10 cellular contexts compared by ENCODE assay signal in genomic region chr3:141275032-141275422, GRCh38. TPM values are rescaled to one million over a fixed set of nuclear protein-coding genes. Genes with fewer than 3 reads are reported as not detected.
A peak's percentile ranks its signal among the peaks of the same experiment; 100 is the strongest.
DNase-seq lines count a peak whose midpoint lies in the region; ATAC-seq, FAIRE-seq and TF ChIP-seq lines count a peak whose summit lies in the region.
"Had no signal": no experiment of that assay in that cellular context is flagged by ENCODE, and none has a peak within 500 bp of the region (broad histone marks: within the 10 kb centered on the region; RNA-seq: fewer than 3 reads in every experiment).

No MANE protein-coding gene starts in this region.

- TF ChIP-seq CTCF in HFFc6 (IDR thresholded peaks at IDR 0.05) = no peak

- no peak for ATAC-seq in HG03457 (IDR thresholded peaks at IDR 0.05; ENCODE audit: unreplicated experiment)
- ATAC-seq in Right ventricle myocardium superior (ENCODE audit: poor library complexity) = no peak

- FAIRE-seq in GM19239 (lab: Jason Lieb, UNC) = no peak

- CTCF ChIA-PET in activated CD4-positive, alpha-beta memory T cell treated with anti-CD3 and anti-CD28 coated beads for 36 hours (lab: Charles Lee) = interaction anchor here (1.6 to 3.2 kb wide), 3 partner anchors 19 to 43 kb away, joined by 3 to 21 read pairs (median 9); partner anchors contain the start of gene PXYLP1

- H3K4me1 Mint-ChIP-seq in HFFc6 (ENCODE audit: low read depth) = peaks cover 48% of the 10 kb centered on the region
- peaks cover 33% of the 10 kb centered on the region for H3K4me1 Mint-ChIP-seq in activated CD4-positive, alpha-beta memory T cell treated with anti-CD3 and anti-CD28 coated beads for 36 hours (ENCODE audit: low read depth)

- intact Hi-C loops in activated CD4-positive, alpha-beta memory T cell treated with anti-CD3 and anti-CD28 coated beads for 36 hours (cut with micrococcal nuclease) = loop anchor here (1.0 to 2.0 kb wide), 2 partner anchors 14 to 32 kb away; no protein-coding TSS in a partner anchor
- intact Hi-C loops in Right ventricle myocardium superior (cut with DNase I) = loop anchor here (5.0 kb wide), 1 partner anchor 43 kb away; the partner anchor contains the start of gene PXYLP1

- no peak overlapping the region for H3K4me3 Mint-ChIP-seq in HFFc6
- H3K4me3 Mint-ChIP-seq in activated CD4-positive, alpha-beta memory T cell treated with anti-CD3 and anti-CD28 coated beads for 36 hours = no peak overlapping the region

- H3K36me3 Mint-ChIP-seq in HFFc6 (ENCODE audit: low read depth) = no peaks in the 10 kb centered on the region
- peaks cover 5% of the 10 kb centered on the region for H3K36me3 Mint-ChIP-seq in activated CD4-positive, alpha-beta memory T cell treated with anti-CD3 and anti-CD28 coated beads for 36 hours

- POLR2A ChIA-PET in activated CD4-positive, alpha-beta memory T cell treated with anti-CD3 and anti-CD28 coated beads for 36 hours (lab: Charles Lee) = interaction anchor here (1.0 kb wide), 1 partner anchor 43 kb away, joined by 3 read pairs; the partner anchor contains the start of gene PXYLP1

- peak; percentile 55 for DNase-seq in GM03348 (ENCODE audit: low spot score)
- DNase-seq in HFFc6 = peak; percentile 72
- peak; percentile 51 for DNase-seq in activated CD4-positive, alpha-beta memory T cell treated with anti-CD3 and anti-CD28 coated beads for 36 hours
- peak; percentile 67 for DNase-seq in myocyte (ENCODE audit: low read depth)
- no peak for DNase-seq in GM19239 (ENCODE audit: insufficient read length, low spot score)
- no peak for DNase-seq in Right ventricle myocardium superior
- DNase-seq in NCI-H345 treated with DMSO at 0.1 percent for 48 hours (lab: John Stamatoyannopoulos, UW; ENCODE audit: unreplicated experiment) = no peak
- DNase-seq: activated effector memory CD4-positive, alpha-beta T cell treated with Interleukin-2 at 50 U/mL for 16 hours; OCI-M1 had no signal

- peak overlapping the region; percentile 18; the same call in 1 of the 2 replicates for H3K27ac Mint-ChIP-seq in HFFc6
- peak overlapping the region; percentile 77 for H3K27ac Mint-ChIP-seq in activated CD4-positive, alpha-beta memory T cell treated with anti-CD3 and anti-CD28 coated beads for 36 hours

- no peaks in the 10 kb centered on the region for H3K9me3 Mint-ChIP-seq in HFFc6
- H3K9me3 Mint-ChIP-seq in activated CD4-positive, alpha-beta memory T cell treated with anti-CD3 and anti-CD28 coated beads for 36 hours = no peaks in the 10 kb centered on the region

- peaks cover 28% of the 10 kb centered on the region for H3K27me3 Mint-ChIP-seq in HFFc6 (ENCODE audit: insufficient read depth)
- no peaks in the 10 kb centered on the region for H3K27me3 Mint-ChIP-seq in activated CD4-positive, alpha-beta memory T cell treated with anti-CD3 and anti-CD28 coated beads for 36 hours

RNA-seq across cellular contexts. Expression of gene PXYLP1, which starts 43.4 kb away (rescaled TPM):
- 1 to 10 TPM; 4.5 to 5.4 (median 4.6) TPM for total RNA-seq in HFFc6 (2021; fragmentation: NEBNext Ultra II Directional; extraction: Animal tissue kit (Norgen Biotek cat#: 25700))
- 10 to 100 TPM in 1 of 2 experiments, 1 to 10 TPM in 1; 9.0 to 11.6 TPM for total RNA-seq in activated CD4-positive, alpha-beta memory T cell treated with anti-CD3 and anti-CD28 coated beads for 36 hours
- total RNA-seq in myocyte = 3.9 and 4.9 TPM in 2 replicates
- polyA plus RNA-seq in myocyte (2012) = 5.0 TPM
- total RNA-seq in Right ventricle myocardium superior = 10.8 TPM

Comparison
In these comparisons a context has a peak if more than half of its experiments do, and no peak if none do; other contexts are left out.
1. DNase-seq: peak in GM03348 (single experiment), HFFc6 (single experiment), activated CD4-positive, alpha-beta memory T cell treated with anti-CD3 and anti-CD28 coated beads for 36 hours (single experiment) and myocyte (single experiment); none in GM19239 (single experiment), Right ventricle myocardium superior (single experiment) and NCI-H345 treated with DMSO at 0.1 percent for 48 hours (single experiment).